Comparison of ENCODE assay signal across 17 cellular contexts in genomic region chr15:69390575-69390974, GRCh38. TPM values are rescaled to one million over a fixed set of nuclear protein-coding genes. Genes with fewer than 3 reads are reported as not detected.
DNase-seq lines count a peak whose midpoint lies in the region; ATAC-seq, FAIRE-seq and TF ChIP-seq lines count a peak whose summit lies in the region.
"Had no signal": no experiment of that assay in that cellular context is flagged by ENCODE, and none has a peak within 500 bp of the region (broad histone marks: within the 10 kb centered on the region; RNA-seq: fewer than 3 reads in every experiment).

No MANE protein-coding gene starts in this region.

- H3K4me2 ChIP-seq in keratinocyte (ENCODE audit: control insufficient read depth, extremely low read depth, insufficient read depth, low read depth, low read length), result peak overlapping the region; percentile 59
- H3K4me2 ChIP-seq: BLaER1 had no signal

- H3K36me3 ChIP-seq in keratinocyte (ENCODE audit: control insufficient read depth in 2 of 2, extremely low read depth in 1 of 2, insufficient read depth in 2 of 2, low read length in 2 of 2) (no peaks in the 10 kb centered on the region), vagina (no peaks in the 10 kb centered on the region)
- H3K36me3 ChIP-seq: BLaER1, SJCRH30 had no signal

- in situ Hi-C loops in KBM-7 (cut with MboI; ENCODE audit: low pct_unique_long_range_greater_than_20kb, low sequenced_read_pairs), result loop anchor here (25.0 kb wide), 1 partner anchor 328 kb away; no protein-coding TSS in a partner anchor

- H3K4me3 ChIP-seq in keratinocyte (ENCODE audit: control insufficient read depth in 2 of 3, extremely low read depth in 1 of 3, insufficient read depth in 2 of 3, low read depth in 1 of 3, low read length in 3 of 3) (no peak overlapping the region), vagina (no peak overlapping the region)
- H3K4me3 ChIP-seq: BLaER1, SJCRH30 had no signal

- H2AFZ ChIP-seq in keratinocyte (ENCODE audit: control insufficient read depth, low read length), result no peak overlapping the region

- CTCF ChIA-PET in MCF 10A (lab: Yijun Ruan, JAX), result interaction anchor here (0.6 kb wide), 2 partner anchors 65 to 1045 kb away, joined by 3 read pairs; no protein-coding TSS in a partner anchor

- no peak overlapping the region for H3K9ac ChIP-seq in keratinocyte (ENCODE audit: control insufficient read depth, extremely low read depth, insufficient read depth, low read length)
- H3K9ac ChIP-seq: BLaER1 had no signal

- H3K4me1 ChIP-seq in keratinocyte (ENCODE audit: control insufficient read depth, extremely low read depth, insufficient read depth, low read length) (peaks cover 41% of the 10 kb centered on the region), vagina (peaks cover 15% of the 10 kb centered on the region)
- H3K4me1 ChIP-seq: SJCRH30 had no signal

- H3K27ac ChIP-seq in keratinocyte (ENCODE audit: control insufficient read depth, insufficient read depth, low read length), result peak overlapping the region; percentile 28
- no peak overlapping the region for H3K27ac ChIP-seq in vagina
- H3K27ac ChIP-seq: BLaER1, SJCRH30 had no signal

- no peaks in the 10 kb centered on the region for H3K27me3 Mint-ChIP-seq in MCF 10A (ENCODE audit: insufficient read depth, unreplicated experiment)

- no TSS peak for BruUV-seq in MCF 10A (replicated peaks; lab: Mats Ljungman, UMichigan)

- POLR2A ChIA-PET in MCF 10A (lab: Yijun Ruan, JAX), result interaction anchor here (0.6 kb wide), 1 partner anchor 44 kb away, joined by 3 read pairs; no protein-coding TSS in a partner anchor

- H3K4me3 Mint-ChIP-seq in MCF 10A (ENCODE audit: unreplicated experiment), result no peak overlapping the region
- H3K4me3 Mint-ChIP-seq: activated B cell treated with CpG ODN at 0.5 μM for 24 hours; stimulated activated effector memory CD8-positive, alpha-beta T cell treated with anti-CD3 and anti-CD28 coated beads, Interleukin-12 subunit alpha, Interleukin-12 subunit beta, amount 100 ng/mL, for 72 hours had no signal

- dilution Hi-C loops in keratinocyte (cut with MboI; ENCODE audit: extremely low pct_ligation_motif_present, low sequenced_read_pairs), result no loop called here

- no peaks in the 10 kb centered on the region for H3K9me3 Mint-ChIP-seq in MCF 10A (ENCODE audit: unreplicated experiment)
- H3K9me3 Mint-ChIP-seq: activated B cell treated with CpG ODN at 0.5 μM for 24 hours; stimulated activated effector memory CD8-positive, alpha-beta T cell treated with anti-CD3 and anti-CD28 coated beads, Interleukin-12 subunit alpha, Interleukin-12 subunit beta, amount 100 ng/mL, for 72 hours had no signal

- ATAC-seq in HG03039 (IDR thresholded peaks at IDR 0.05; ENCODE audit: unreplicated experiment), result no peak
- no peak for ATAC-seq in GM18502 (IDR thresholded peaks at IDR 0.05; ENCODE audit: poor library complexity, unreplicated experiment)
- ATAC-seq: stimulated activated effector memory CD8-positive, alpha-beta T cell treated with anti-CD3 and anti-CD28 coated beads, Interleukin-12 subunit alpha, Interleukin-12 subunit beta, amount 100 ng/mL, for 72 hours had no signal

- H3K36me3 Mint-ChIP-seq in MCF 10A (ENCODE audit: insufficient read depth, unreplicated experiment), result peaks cover 4% of the 10 kb centered on the region

- TF ChIP-seq POLR2A in vagina (IDR thresholded peaks at IDR 0.05), result no peak

- intact Hi-C loops in MCF 10A (cut with micrococcal nuclease) (loop anchor here (2.0 to 10.0 kb wide), 2 partner anchors 86 to 126 kb away; no protein-coding TSS in a partner anchor), vagina (cut with DNase I) (loop anchor here (5.0 kb wide), 1 partner anchor 333 kb away; no protein-coding TSS in a partner anchor)

- no peaks in the 10 kb centered on the region for H4K20me1 ChIP-seq in keratinocyte (ENCODE audit: control insufficient read depth, extremely low read depth, insufficient read depth, low read length)
- H4K20me1 ChIP-seq: BLaER1 had no signal

- DNase-seq in AG08396 (ENCODE audit: low spot score) (peak; percentile 71), HTR-8/SVneo (ENCODE audit: insufficient read length, low spot score) (peak; percentile 73), MCF 10A (ENCODE audit: unreplicated experiment) (peak; percentile 61), keratinocyte (ENCODE audit: low read depth, low spot score) (no peak), vagina (ENCODE audit: extremely low spot score in 2 of 2) (no peak), KBM-7 (no peak)
- DNase-seq: activated B cell treated with CpG ODN at 0.5 μM for 24 hours; amygdala; effector CD8-positive, alpha-beta T cell; NCI-H146; NCI-H82; SJCRH30; stimulated activated CD4-positive, alpha-beta T cell treated with anti-CD3 and anti-CD28 coated beads, Interleukin-2, amount 100 ng/mL, for 48 hours had no signal

- H3K9me1 ChIP-seq in keratinocyte (ENCODE audit: control insufficient read depth, extremely low read depth, insufficient read depth, low read length), result peaks cover 3% of the 10 kb centered on the region

- H3K27ac Mint-ChIP-seq in MCF 10A (ENCODE audit: low read depth, unreplicated experiment), result no peak overlapping the region
- H3K27ac Mint-ChIP-seq: activated B cell treated with CpG ODN at 0.5 μM for 24 hours; stimulated activated effector memory CD8-positive, alpha-beta T cell treated with anti-CD3 and anti-CD28 coated beads, Interleukin-12 subunit alpha, Interleukin-12 subunit beta, amount 100 ng/mL, for 72 hours had no signal

- H3K4me1 Mint-ChIP-seq in MCF 10A (ENCODE audit: insufficient read depth, unreplicated experiment), result peaks cover 43% of the 10 kb centered on the region

- H3K79me2 ChIP-seq in keratinocyte (ENCODE audit: control insufficient read depth, insufficient read depth, low read length), result no peaks in the 10 kb centered on the region

- no peaks in the 10 kb centered on the region for H3K27me3 ChIP-seq in keratinocyte (ENCODE audit: control insufficient read depth, extremely low read depth, insufficient read depth, low read length)
- no peaks in the 10 kb centered on the region for H3K27me3 ChIP-seq in vagina
- H3K27me3 ChIP-seq: BLaER1, SJCRH30 had no signal

- peak; percentile 92 for FAIRE-seq in HTR-8/SVneo (lab: Jason Lieb, UNC)
- FAIRE-seq in keratinocyte (lab: Jason Lieb, UNC), result peak; percentile 56

- no peaks in the 10 kb centered on the region for H3K9me3 ChIP-seq in keratinocyte (ENCODE audit: control insufficient read depth, low read depth, low read length)
- no peaks in the 10 kb centered on the region for H3K9me3 ChIP-seq in vagina
- H3K9me3 ChIP-seq: BLaER1, SJCRH30 had no signal

- TF ChIP-seq CTCF in MCF 10A (IDR thresholded peaks at IDR 0.05; ENCODE audit: unreplicated experiment) (no peak), keratinocyte (optimal IDR thresholded peaks at IDR 0.05 in 1 of 3, IDR thresholded peaks at IDR 0.05 in 1 of 3, conservative IDR thresholded peaks at IDR 0.05 in 1 of 3; ENCODE audit: extremely low read depth in 1 of 3, insufficient read depth in 2 of 3, low read length in 3 of 3) (no peak), vagina (IDR thresholded peaks at IDR 0.05) (no peak)

RNA-seq across cellular contexts. Expression of gene KIF23, which starts 23.6 kb away (rescaled TPM):
- total RNA-seq in MCF 10A (2022), result 30.3 and 50.2 TPM in 2 replicates
- polyA plus RNA-seq in keratinocyte, result 8.3 to 28.8 TPM (median 28.2 TPM) in 3 replicates
- 4.1 TPM for polyA plus RNA-seq in keratinocyte (2011; ENCODE audit: low read depth)
- 8.5 and 9.4 TPM in 2 replicates for polyA plus RNA-seq in keratinocyte (2011; cell fraction: cytosol; rRNA removed)
- polyA plus RNA-seq in keratinocyte (2011; cell fraction: nucleus; rRNA removed), result 19.7 and 27.7 TPM in 2 replicates
- 1.4 and 20.5 TPM in 2 replicates for polyA plus RNA-seq in keratinocyte (2012; ENCODE audit: low replicate concordance)
- 3.5 to 29.8 TPM (median 12.2 TPM) in 3 replicates for polyA minus RNA-seq in keratinocyte
- 4.8 TPM for polyA minus RNA-seq in keratinocyte (2011; cell fraction: cytosol; rRNA and poly(A)+ RNA removed)
- polyA minus RNA-seq in keratinocyte (2011; cell fraction: nucleus; rRNA and poly(A)+ RNA removed), result 5.2 and 13.7 TPM in 2 replicates
- 7.4 TPM for total RNA-seq in vagina

Comparison
In these comparisons a context has a peak if more than half of its experiments do, and no peak if none do; other contexts are left out.
1. DNase-seq: peak in AG08396 (single experiment), HTR-8/SVneo (single experiment) and MCF 10A (single experiment); none in keratinocyte (single experiment), vagina (0 of 2) and KBM-7 (single experiment).